3 cellular contexts compared by ENCODE assay signal in the genomic region with DNA sequence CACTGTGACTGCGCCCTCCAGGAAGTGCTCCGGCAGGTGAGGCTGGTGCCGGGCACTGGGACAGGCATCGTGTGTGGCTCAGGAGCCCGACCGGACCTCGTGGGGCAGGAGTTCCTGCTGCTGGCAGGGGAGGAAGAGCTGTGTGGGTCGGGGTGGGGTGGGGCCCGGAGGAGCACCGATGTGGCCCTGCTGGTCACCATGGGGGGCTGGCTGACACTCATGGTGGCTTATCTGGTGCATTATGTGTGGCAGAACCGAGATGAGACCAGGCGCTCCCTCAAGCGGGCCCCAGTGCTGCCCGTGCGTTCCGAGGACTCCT.
A peak's percentile ranks its signal among the peaks of the same experiment; 100 is the strongest.
TF ChIP-seq lines count a peak whose summit lies in the region.

No MANE protein-coding gene starts in this region.

TF ChIP-seq in liver, 16 proteins besides CTCF, POLR2A, EP300 and RAD21:
- TF ChIP-seq, protein P1, sequence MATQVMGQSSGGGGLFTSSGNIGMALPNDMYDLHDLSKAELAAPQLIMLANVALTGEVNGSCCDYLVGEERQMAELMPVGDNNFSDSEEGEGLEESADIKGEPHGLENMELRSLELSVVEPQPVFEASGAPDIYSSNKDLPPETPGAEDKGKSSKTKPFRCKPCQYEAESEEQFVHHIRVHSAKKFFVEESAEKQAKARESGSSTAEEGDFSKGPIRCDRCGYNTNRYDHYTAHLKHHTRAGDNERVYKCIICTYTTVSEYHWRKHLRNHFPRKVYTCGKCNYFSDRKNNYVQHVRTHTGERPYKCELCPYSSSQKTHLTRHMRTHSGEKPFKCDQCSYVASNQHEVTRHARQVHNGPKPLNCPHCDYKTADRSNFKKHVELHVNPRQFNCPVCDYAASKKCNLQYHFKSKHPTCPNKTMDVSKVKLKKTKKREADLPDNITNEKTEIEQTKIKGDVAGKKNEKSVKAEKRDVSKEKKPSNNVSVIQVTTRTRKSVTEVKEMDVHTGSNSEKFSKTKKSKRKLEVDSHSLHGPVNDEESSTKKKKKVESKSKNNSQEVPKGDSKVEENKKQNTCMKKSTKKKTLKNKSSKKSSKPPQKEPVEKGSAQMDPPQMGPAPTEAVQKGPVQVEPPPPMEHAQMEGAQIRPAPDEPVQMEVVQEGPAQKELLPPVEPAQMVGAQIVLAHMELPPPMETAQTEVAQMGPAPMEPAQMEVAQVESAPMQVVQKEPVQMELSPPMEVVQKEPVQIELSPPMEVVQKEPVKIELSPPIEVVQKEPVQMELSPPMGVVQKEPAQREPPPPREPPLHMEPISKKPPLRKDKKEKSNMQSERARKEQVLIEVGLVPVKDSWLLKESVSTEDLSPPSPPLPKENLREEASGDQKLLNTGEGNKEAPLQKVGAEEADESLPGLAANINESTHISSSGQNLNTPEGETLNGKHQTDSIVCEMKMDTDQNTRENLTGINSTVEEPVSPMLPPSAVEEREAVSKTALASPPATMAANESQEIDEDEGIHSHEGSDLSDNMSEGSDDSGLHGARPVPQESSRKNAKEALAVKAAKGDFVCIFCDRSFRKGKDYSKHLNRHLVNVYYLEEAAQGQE (IDR thresholded peaks at IDR 0.05) = no peak
- TF ChIP-seq EGR1 (IDR thresholded peaks at IDR 0.05; ENCODE audit: low read depth in 2 of 2) (peak in 1 of 2 donors; percentile 9), FOXA2 (IDR thresholded peaks at IDR 0.05) (no peak)

TF ChIP-seq in HepG2, 621 proteins besides CTCF, POLR2A, EP300 and RAD21:
- TF ChIP-seq, protein P2, sequence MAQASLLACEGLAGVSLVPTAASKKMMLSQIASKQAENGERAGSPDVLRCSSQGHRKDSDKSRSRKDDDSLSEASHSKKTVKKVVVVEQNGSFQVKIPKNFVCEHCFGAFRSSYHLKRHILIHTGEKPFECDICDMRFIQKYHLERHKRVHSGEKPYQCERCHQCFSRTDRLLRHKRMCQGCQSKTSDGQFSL (CRISPR knock-in tag; IDR thresholded peaks at IDR 0.05) = no peak
- TF ChIP-seq ZNF225 (CRISPR knock-in tag; IDR thresholded peaks at IDR 0.05) = no peak
- no peak for TF ChIP-seq ZFP36L2 (CRISPR knock-in tag; IDR thresholded peaks at IDR 0.05)
- TF ChIP-seq, protein P3, sequence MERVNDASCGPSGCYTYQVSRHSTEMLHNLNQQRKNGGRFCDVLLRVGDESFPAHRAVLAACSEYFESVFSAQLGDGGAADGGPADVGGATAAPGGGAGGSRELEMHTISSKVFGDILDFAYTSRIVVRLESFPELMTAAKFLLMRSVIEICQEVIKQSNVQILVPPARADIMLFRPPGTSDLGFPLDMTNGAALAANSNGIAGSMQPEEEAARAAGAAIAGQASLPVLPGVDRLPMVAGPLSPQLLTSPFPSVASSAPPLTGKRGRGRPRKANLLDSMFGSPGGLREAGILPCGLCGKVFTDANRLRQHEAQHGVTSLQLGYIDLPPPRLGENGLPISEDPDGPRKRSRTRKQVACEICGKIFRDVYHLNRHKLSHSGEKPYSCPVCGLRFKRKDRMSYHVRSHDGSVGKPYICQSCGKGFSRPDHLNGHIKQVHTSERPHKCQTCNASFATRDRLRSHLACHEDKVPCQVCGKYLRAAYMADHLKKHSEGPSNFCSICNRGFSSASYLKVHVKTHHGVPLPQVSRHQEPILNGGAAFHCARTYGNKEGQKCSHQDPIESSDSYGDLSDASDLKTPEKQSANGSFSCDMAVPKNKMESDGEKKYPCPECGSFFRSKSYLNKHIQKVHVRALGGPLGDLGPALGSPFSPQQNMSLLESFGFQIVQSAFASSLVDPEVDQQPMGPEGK (CRISPR knock-in tag; IDR thresholded peaks at IDR 0.05) = no peak
TF ChIP-seq in HepG2: peak in this region for 0.

TF ChIP-seq in GM12891, 5 proteins besides CTCF, POLR2A, EP300 and RAD21:
- TF ChIP-seq SPI1 (IDR thresholded peaks at IDR 0.05; ENCODE audit: low read depth, low read length) (no peak), PAX5 (IDR thresholded peaks at IDR 0.05; ENCODE audit: insufficient read depth, low read length, severe bottlenecking) (no peak), POLR2AphosphoS5 (IDR thresholded peaks at IDR 0.05; ENCODE audit: low read depth, low read length) (no peak), TAF1 (IDR thresholded peaks at IDR 0.05; ENCODE audit: low read depth, low read length) (no peak), POU2F2 (IDR thresholded peaks at IDR 0.05; ENCODE audit: low read depth, low read length) (no peak)
